Comparison of ENCODE assay signal across 12 cellular contexts in genomic region chr21:15007716-15008296, GRCh38.
"Had no signal": no experiment of that assay in that cellular context is flagged by ENCODE, and none has a peak within 500 bp of the region (broad histone marks: within the 10 kb centered on the region; RNA-seq: fewer than 3 reads in every experiment).

No MANE protein-coding gene starts in this region.

- H3K27me3 ChIP-seq: cardiac muscle cell, dorsolateral prefrontal cortex, hepatocyte, left lung, sigmoid colon, tibial artery had no signal

- ATAC-seq: left lung; stimulated activated memory B cell treated with anti-CD40 and anti-IgM and Interleukin-4, amounts not matched to agents 10 μg/mL and 1 μg/mL and 100 μg/mL, for 72 hours had no signal

- H3K4me2 ChIP-seq: hepatocyte had no signal

- DNase-seq: activated CD4-positive, alpha-beta T cell treated with anti-CD3 and anti-CD28 coated beads, Interleukin-2, amount 50 U/mL, for 48 hours; activated naive CD4-positive, alpha-beta T cell treated with anti-CD3 and anti-CD28 coated beads for 36 hours; dorsolateral prefrontal cortex; left lung; mammary epithelial cell; sigmoid colon; T-helper 9 cell; tibial artery had no signal

- H3K27ac Mint-ChIP-seq: activated naive CD4-positive, alpha-beta T cell treated with anti-CD3 and anti-CD28 coated beads for 36 hours; activated T-helper 2 cell treated with anti-CD3 and anti-CD28 coated beads, Interferon-gamma antibody, Interleukin-2, Interleukin-4, amounts not matched to agents 10 μg/mL and 5 μg/mL and 100 μg/mL, durations not matched to agents 14 hours and 24 hours and 36 hours; stimulated activated memory B cell treated with anti-CD40 and anti-IgM and Interleukin-4, amounts not matched to agents 10 μg/mL and 1 μg/mL and 100 μg/mL, for 72 hours had no signal

- H3K9me3 Mint-ChIP-seq: activated naive CD4-positive, alpha-beta T cell treated with anti-CD3 and anti-CD28 coated beads for 36 hours; activated T-helper 2 cell treated with anti-CD3 and anti-CD28 coated beads, Interferon-gamma antibody, Interleukin-2, Interleukin-4, amounts not matched to agents 10 μg/mL and 5 μg/mL and 100 μg/mL, durations not matched to agents 14 hours and 24 hours and 36 hours had no signal

- H3K4me3 ChIP-seq: cardiac muscle cell, dorsolateral prefrontal cortex, hepatocyte, left lung, sigmoid colon, tibial artery had no signal

- H3K9me3 ChIP-seq: left lung, sigmoid colon, tibial artery had no signal

- H3K36me3 ChIP-seq: cardiac muscle cell, left lung, sigmoid colon had no signal

- H3K27me3 Mint-ChIP-seq: stimulated activated memory B cell treated with anti-CD40 and anti-IgM and Interleukin-4, amounts not matched to agents 10 μg/mL and 1 μg/mL and 100 μg/mL, for 72 hours had no signal

- H3K27ac ChIP-seq: cardiac muscle cell, hepatocyte, left lung, sigmoid colon, tibial artery had no signal

- H3K4me3 Mint-ChIP-seq: activated naive CD4-positive, alpha-beta T cell treated with anti-CD3 and anti-CD28 coated beads for 36 hours; stimulated activated memory B cell treated with anti-CD40 and anti-IgM and Interleukin-4, amounts not matched to agents 10 μg/mL and 1 μg/mL and 100 μg/mL, for 72 hours had no signal

- H2AFZ ChIP-seq: hepatocyte had no signal
